1 cellular context compared by ENCODE assay signal in the genomic region with DNA sequence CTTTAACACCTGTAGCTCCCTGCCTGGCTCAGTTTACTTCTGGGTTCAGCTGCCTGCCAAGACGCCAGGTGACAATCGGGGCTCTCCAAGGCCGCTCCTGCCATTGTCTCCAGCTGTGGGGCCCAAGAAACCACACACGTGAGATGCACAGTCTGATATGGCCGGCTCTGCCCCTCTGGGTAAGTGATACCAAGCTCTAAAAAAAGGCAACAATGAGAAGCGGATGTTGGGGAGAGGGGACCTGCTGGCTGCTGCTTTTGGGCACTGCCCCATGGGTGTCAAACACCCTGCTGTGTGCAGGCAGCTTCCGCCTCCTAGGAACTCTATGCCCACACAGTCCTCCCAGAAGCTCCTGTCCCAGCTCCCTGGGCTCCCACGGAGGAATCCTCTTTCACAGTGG.
TF ChIP-seq lines count a peak whose summit lies in the region.

No MANE protein-coding gene starts in this region.

TF ChIP-seq in HepG2, 621 proteins besides CTCF, POLR2A, EP300 and RAD21 (continued from another document):
- TF ChIP-seq, protein P1, sequence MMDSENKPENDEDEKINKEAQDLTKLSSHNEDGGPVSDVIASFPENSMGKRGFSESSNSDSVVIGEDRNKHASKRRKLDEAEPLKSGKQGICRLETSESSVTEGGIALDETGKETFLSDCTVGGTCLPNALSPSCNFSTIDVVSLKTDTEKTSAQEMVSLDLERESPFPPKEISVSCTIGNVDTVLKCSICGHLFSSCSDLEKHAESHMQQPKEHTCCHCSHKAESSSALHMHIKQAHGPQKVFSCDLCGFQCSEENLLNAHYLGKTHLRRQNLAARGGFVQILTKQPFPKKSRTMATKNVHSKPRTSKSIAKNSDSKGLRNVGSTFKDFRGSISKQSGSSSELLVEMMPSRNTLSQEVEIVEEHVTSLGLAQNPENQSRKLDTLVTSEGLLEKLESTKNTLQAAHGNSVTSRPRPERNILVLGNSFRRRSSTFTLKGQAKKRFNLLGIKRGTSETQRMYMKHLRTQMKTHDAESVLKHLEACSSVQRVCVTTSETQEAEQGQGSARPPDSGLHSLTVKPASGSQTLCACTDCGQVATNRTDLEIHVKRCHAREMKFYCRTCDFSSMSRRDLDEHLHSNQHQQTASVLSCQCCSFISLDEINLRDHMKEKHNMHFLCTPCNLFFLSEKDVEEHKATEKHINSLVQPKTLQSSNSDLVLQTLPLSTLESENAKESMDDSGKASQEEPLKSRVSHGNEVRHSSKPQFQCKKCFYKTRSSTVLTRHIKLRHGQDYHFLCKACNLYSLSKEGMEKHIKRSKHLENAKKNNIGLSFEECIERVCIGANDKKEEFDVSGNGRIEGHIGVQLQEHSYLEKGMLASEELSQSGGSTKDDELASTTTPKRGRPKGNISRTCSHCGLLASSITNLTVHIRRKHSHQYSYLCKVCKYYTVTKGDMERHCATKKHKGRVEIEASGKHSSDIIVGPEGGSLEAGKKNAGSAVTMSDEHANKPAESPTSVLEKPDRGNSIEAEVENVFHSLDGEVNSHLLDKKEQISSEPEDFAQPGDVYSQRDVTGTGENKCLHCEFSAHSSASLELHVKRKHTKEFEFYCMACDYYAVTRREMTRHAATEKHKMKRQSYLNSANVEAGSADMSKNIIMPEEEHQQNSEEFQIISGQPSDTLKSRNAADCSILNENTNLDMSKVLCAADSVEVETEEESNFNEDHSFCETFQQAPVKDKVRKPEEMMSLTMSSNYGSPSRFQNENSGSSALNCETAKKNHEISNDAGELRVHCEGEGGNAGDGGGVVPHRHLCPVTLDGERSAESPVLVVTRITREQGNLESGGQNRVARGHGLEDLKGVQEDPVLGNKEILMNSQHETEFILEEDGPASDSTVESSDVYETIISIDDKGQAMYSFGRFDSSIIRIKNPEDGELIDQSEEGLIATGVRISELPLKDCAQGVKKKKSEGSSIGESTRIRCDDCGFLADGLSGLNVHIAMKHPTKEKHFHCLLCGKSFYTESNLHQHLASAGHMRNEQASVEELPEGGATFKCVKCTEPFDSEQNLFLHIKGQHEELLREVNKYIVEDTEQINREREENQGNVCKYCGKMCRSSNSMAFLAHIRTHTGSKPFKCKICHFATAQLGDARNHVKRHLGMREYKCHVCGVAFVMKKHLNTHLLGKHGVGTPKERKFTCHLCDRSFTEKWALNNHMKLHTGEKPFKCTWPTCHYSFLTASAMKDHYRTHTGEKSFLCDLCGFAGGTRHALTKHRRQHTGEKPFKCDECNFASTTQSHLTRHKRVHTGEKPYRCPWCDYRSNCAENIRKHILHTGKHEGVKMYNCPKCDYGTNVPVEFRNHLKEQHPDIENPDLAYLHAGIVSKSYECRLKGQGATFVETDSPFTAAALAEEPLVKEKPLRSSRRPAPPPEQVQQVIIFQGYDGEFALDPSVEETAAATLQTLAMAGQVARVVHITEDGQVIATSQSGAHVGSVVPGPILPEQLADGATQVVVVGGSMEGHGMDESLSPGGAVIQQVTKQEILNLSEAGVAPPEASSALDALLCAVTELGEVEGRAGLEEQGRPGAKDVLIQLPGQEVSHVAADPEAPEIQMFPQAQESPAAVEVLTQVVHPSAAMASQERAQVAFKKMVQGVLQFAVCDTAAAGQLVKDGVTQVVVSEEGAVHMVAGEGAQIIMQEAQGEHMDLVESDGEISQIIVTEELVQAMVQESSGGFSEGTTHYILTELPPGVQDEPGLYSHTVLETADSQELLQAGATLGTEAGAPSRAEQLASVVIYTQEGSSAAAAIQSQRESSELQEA (CRISPR knock-in tag; IDR thresholded peaks at IDR 0.05; ENCODE audit: not compliant biosample characterization): no peak
- TF ChIP-seq ZKSCAN8 (CRISPR knock-in tag; IDR thresholded peaks at IDR 0.05; ENCODE audit: borderline replicate concordance): no peak
- TF ChIP-seq ZMYM2 (CRISPR knock-in tag; IDR thresholded peaks at IDR 0.05): no peak
- no peak for TF ChIP-seq ZNF205 (CRISPR knock-in tag; IDR thresholded peaks at IDR 0.05)
- TF ChIP-seq, protein P2, sequence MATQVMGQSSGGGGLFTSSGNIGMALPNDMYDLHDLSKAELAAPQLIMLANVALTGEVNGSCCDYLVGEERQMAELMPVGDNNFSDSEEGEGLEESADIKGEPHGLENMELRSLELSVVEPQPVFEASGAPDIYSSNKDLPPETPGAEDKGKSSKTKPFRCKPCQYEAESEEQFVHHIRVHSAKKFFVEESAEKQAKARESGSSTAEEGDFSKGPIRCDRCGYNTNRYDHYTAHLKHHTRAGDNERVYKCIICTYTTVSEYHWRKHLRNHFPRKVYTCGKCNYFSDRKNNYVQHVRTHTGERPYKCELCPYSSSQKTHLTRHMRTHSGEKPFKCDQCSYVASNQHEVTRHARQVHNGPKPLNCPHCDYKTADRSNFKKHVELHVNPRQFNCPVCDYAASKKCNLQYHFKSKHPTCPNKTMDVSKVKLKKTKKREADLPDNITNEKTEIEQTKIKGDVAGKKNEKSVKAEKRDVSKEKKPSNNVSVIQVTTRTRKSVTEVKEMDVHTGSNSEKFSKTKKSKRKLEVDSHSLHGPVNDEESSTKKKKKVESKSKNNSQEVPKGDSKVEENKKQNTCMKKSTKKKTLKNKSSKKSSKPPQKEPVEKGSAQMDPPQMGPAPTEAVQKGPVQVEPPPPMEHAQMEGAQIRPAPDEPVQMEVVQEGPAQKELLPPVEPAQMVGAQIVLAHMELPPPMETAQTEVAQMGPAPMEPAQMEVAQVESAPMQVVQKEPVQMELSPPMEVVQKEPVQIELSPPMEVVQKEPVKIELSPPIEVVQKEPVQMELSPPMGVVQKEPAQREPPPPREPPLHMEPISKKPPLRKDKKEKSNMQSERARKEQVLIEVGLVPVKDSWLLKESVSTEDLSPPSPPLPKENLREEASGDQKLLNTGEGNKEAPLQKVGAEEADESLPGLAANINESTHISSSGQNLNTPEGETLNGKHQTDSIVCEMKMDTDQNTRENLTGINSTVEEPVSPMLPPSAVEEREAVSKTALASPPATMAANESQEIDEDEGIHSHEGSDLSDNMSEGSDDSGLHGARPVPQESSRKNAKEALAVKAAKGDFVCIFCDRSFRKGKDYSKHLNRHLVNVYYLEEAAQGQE (IDR thresholded peaks at IDR 0.05; ENCODE audit: borderline replicate concordance in 1 of 2, low read depth in 1 of 2, low read length in 2 of 2): no peak
- no peak for TF ChIP-seq SIN3A (IDR thresholded peaks at IDR 0.05; ENCODE audit: borderline replicate concordance, low read depth, low read length)
- TF ChIP-seq, protein P3, sequence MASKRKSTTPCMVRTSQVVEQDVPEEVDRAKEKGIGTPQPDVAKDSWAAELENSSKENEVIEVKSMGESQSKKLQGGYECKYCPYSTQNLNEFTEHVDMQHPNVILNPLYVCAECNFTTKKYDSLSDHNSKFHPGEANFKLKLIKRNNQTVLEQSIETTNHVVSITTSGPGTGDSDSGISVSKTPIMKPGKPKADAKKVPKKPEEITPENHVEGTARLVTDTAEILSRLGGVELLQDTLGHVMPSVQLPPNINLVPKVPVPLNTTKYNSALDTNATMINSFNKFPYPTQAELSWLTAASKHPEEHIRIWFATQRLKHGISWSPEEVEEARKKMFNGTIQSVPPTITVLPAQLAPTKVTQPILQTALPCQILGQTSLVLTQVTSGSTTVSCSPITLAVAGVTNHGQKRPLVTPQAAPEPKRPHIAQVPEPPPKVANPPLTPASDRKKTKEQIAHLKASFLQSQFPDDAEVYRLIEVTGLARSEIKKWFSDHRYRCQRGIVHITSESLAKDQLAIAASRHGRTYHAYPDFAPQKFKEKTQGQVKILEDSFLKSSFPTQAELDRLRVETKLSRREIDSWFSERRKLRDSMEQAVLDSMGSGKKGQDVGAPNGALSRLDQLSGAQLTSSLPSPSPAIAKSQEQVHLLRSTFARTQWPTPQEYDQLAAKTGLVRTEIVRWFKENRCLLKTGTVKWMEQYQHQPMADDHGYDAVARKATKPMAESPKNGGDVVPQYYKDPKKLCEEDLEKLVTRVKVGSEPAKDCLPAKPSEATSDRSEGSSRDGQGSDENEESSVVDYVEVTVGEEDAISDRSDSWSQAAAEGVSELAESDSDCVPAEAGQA (IDR thresholded peaks at IDR 0.05; ENCODE audit: low read depth): no peak
- TF ChIP-seq, protein P3 (CRISPR knock-in tag; IDR thresholded peaks at IDR 0.05; ENCODE audit: borderline replicate concordance): no peak
- TF ChIP-seq, protein P4, sequence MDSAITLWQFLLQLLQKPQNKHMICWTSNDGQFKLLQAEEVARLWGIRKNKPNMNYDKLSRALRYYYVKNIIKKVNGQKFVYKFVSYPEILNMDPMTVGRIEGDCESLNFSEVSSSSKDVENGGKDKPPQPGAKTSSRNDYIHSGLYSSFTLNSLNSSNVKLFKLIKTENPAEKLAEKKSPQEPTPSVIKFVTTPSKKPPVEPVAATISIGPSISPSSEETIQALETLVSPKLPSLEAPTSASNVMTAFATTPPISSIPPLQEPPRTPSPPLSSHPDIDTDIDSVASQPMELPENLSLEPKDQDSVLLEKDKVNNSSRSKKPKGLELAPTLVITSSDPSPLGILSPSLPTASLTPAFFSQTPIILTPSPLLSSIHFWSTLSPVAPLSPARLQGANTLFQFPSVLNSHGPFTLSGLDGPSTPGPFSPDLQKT (CRISPR knock-in tag; IDR thresholded peaks at IDR 0.05; ENCODE audit: borderline replicate concordance): no peak
- no peak for TF ChIP-seq SMAD9 (CRISPR knock-in tag; IDR thresholded peaks at IDR 0.05)
- TF ChIP-seq, protein P5, sequence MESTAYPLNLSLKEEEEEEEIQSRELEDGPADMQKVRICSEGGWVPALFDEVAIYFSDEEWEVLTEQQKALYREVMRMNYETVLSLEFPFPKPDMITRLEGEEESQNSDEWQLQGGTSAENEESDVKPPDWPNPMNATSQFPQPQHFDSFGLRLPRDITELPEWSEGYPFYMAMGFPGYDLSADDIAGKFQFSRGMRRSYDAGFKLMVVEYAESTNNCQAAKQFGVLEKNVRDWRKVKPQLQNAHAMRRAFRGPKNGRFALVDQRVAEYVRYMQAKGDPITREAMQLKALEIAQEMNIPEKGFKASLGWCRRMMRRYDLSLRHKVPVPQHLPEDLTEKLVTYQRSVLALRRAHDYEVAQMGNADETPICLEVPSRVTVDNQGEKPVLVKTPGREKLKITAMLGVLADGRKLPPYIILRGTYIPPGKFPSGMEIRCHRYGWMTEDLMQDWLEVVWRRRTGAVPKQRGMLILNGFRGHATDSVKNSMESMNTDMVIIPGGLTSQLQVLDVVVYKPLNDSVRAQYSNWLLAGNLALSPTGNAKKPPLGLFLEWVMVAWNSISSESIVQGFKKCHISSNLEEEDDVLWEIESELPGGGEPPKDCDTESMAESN (CRISPR knock-in tag; conservative IDR thresholded peaks at IDR 0.05): no peak
TF ChIP-seq in HepG2: peak in this region for 0.
